8 cellular contexts compared by ENCODE assay signal in the genomic region with DNA sequence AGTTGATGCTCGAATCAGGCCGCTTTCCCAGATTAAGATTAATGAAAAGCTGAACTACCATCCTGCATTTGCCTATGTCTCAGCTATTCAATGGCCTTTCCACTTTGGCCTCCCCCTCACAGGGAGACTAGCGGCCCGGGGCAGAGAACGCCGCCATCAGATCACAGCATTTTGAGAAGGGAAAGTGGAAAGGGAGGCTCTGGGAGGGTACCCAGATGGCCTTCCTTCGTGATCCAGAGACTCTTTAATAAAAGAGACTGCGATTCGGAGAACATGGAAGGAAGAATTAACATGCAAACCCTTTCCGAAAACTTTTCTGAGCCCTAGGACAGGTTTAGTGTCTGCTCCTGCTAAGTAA. TPM values are rescaled to one million over a fixed set of nuclear protein-coding genes. Genes with fewer than 3 reads are reported as not detected.
DNase-seq lines count a peak whose midpoint lies in the region; ATAC-seq, FAIRE-seq and TF ChIP-seq lines count a peak whose summit lies in the region.

No MANE protein-coding gene starts in this region.

- no peaks in the 10 kb centered on the region for H3K27me3 ChIP-seq in GM06990 (replicated peaks; ENCODE audit: control insufficient read depth, insufficient read depth, low read length)
- no peaks in the 10 kb centered on the region for H3K27me3 ChIP-seq in rectal smooth muscle tissue (ENCODE audit: control insufficient read depth, insufficient read depth, low read length)

- TF ChIP-seq POLR2A in H54 (IDR thresholded peaks at IDR 0.05; ENCODE audit: low read depth, low read length) = no peak

- POLR2A ChIA-PET in T-cell (lab: Charles Lee) = interaction anchor here in 1 of 2 donors (1.6 kb wide), 1 partner anchor 9 kb away, joined by 3 read pairs; no protein-coding TSS in a partner anchor

- ATAC-seq in T-cell (replicated peaks in 1 of 4) = peak in 1 of 4 experiments; percentile 5
- no peak for ATAC-seq in GM18520 (IDR thresholded peaks at IDR 0.05; ENCODE audit: unreplicated experiment)
- ATAC-seq in HG02884 (IDR thresholded peaks at IDR 0.05; ENCODE audit: unreplicated experiment) = no peak
- ATAC-seq in HG02798 (IDR thresholded peaks at IDR 0.05; ENCODE audit: poor library complexity, unreplicated experiment) = no peak

- H3K36me3 Mint-ChIP-seq in T-cell = peaks cover 11% of the 10 kb centered on the region

- H3K4me3 Mint-ChIP-seq in T-cell = peak overlapping the region; percentile 95 to 98 (median 97)

- H3K4me1 Mint-ChIP-seq in T-cell = peaks cover 41 to 57% (median 55%) of the 10 kb centered on the region in 3 donors

- CTCF ChIA-PET in T-cell (lab: Charles Lee) = interaction anchor here in 1 of 2 donors (2.0 kb wide), 1 partner anchor 38 kb away, joined by 6 read pairs; no protein-coding TSS in a partner anchor

- H3K9me3 Mint-ChIP-seq in T-cell = no peaks in the 10 kb centered on the region

- no peak for TF ChIP-seq CTCF in GM06990 (IDR thresholded peaks at IDR 0.05; ENCODE audit: insufficient read depth, low read length, poor library complexity, severe bottlenecking)
- TF ChIP-seq CTCF in fibroblast of villous mesenchyme (IDR thresholded peaks at IDR 0.05; ENCODE audit: insufficient read depth, low read depth, low read length) = no peak

- H3K36me3 ChIP-seq in GM06990 (ENCODE audit: control insufficient read depth, insufficient read depth, low read length) = peaks cover 6% of the 10 kb centered on the region
- no peaks in the 10 kb centered on the region for H3K36me3 ChIP-seq in rectal smooth muscle tissue (ENCODE audit: control insufficient read depth, insufficient read depth, low read length)

- peak overlapping the region; percentile 43 for H3K9ac ChIP-seq in rectal smooth muscle tissue (ENCODE audit: low read length)

- DNase-seq in GM06990 (ENCODE audit: extremely low read depth, insufficient read length) = no peak
- no peak for DNase-seq in T-cell
- DNase-seq in fibroblast of villous mesenchyme (ENCODE audit: low read depth) = no peak
- no peak for DNase-seq in H54 (ENCODE audit: insufficient read length, low spot score)

- peak overlapping the region; percentile 70 for H3K27ac ChIP-seq in rectal smooth muscle tissue (ENCODE audit: low read depth, low read length)

- H3K4me1 ChIP-seq in rectal smooth muscle tissue (ENCODE audit: control insufficient read depth, insufficient read depth, low read length) = peaks cover 10% of the 10 kb centered on the region

- no peak for FAIRE-seq in H54 (lab: Jason Lieb, UNC)

- H3K27me3 Mint-ChIP-seq in T-cell = no peaks in the 10 kb centered on the region

- H3K4me3 ChIP-seq in GM06990 (replicated peaks; ENCODE audit: low read depth, low read length) (peak overlapping the region; percentile 98), fibroblast of villous mesenchyme (ENCODE audit: low read depth, low read length) (peak overlapping the region; percentile 80), rectal smooth muscle tissue (ENCODE audit: low read length) (peak overlapping the region; percentile 74)

- H3K27ac Mint-ChIP-seq in T-cell = peak overlapping the region; percentile 83 to 94

RNA-seq across cellular contexts. Expression of a gene that starts 0.5 kb away (rescaled TPM):
- total RNA-seq in T-cell (10 to 100 TPM; 22.9 to 34.9 (median 30.6) TPM), fibroblast of villous mesenchyme (26.8 and 34.8 TPM in 2 replicates)

RNA-seq across cellular contexts. Expression of a gene that starts 42.2 kb away (rescaled TPM):
- not detected for total RNA-seq in T-cell
- 0.86 and 0.97 TPM in 2 replicates for total RNA-seq in fibroblast of villous mesenchyme

RNA-seq across cellular contexts. Expression of a gene that starts 51.4 kb away (rescaled TPM):
- total RNA-seq in T-cell = 10 to 100 TPM; 16.6 to 32.1 (median 28.9) TPM
- 18.0 and 20.7 TPM in 2 replicates for total RNA-seq in fibroblast of villous mesenchyme

RNA-seq across cellular contexts. Expression of a gene that starts 58.0 kb away (rescaled TPM):
- total RNA-seq in T-cell = 10 to 100 TPM; 58.4 to 87.0 (median 75.2) TPM
- total RNA-seq in fibroblast of villous mesenchyme = 50.1 and 69.9 TPM in 2 replicates
